12 cellular contexts compared by ENCODE assay signal in the genomic region with DNA sequence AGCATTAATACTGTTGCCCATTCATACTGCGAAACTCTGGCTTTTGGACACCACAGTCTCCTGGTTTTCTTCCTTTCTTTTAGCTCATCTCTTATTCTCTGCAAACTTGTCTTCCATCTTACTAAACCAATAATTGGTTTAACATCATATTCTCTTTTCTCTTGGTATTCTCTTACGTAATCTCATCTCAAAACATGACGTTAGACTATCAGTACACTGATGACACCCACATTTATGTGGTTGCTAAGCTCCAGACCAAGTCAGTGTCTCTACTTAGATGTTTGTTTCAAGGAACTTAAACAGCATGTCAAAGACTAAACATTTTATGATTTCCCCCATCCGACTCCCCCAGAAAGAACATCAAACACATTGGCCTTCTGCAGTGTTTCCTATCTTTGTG. TPM values are rescaled to one million over a fixed set of nuclear protein-coding genes. Genes with fewer than 3 reads are reported as not detected.
DNase-seq lines count a peak whose midpoint lies in the region; ATAC-seq and TF ChIP-seq lines count a peak whose summit lies in the region.
"Had no signal": no experiment of that assay in that cellular context is flagged by ENCODE, and none has a peak within 500 bp of the region (broad histone marks: within the 10 kb centered on the region; RNA-seq: fewer than 3 reads in every experiment).

No MANE protein-coding gene starts in this region.

- H3K4me3 Mint-ChIP-seq in stimulated activated naive CD8-positive, alpha-beta T cell treated with anti-CD3 and anti-CD28 coated beads, Interleukin-15, Interleukin-2, amounts not matched to agents 100 ng/mL and 50 ng/mL, for 24 hours, result peak overlapping the region; percentile 87
- peak overlapping the region in 1 of 2 donors; percentile 27 for H3K4me3 Mint-ChIP-seq in stimulated activated naive CD8-positive, alpha-beta T cell treated with anti-CD3 and anti-CD28 coated beads, Interleukin-15, amount 100 ng/mL, for 72 hours
- H3K4me3 Mint-ChIP-seq in activated T-helper 1 cell treated with anti-CD3 and anti-CD28 coated beads, Interleukin-12 subunit alpha, Interleukin-12 subunit beta, Interleukin-2, Interleukin-4 antibody, amounts not matched to agents 30 ng/mL and 10 ng/mL and 1 ng/mL, durations not matched to agents 14 hours and 24 hours and 36 hours, result peak overlapping the region; percentile 44

- intact Hi-C loops in activated T-helper 1 cell treated with anti-CD3 and anti-CD28 coated beads, Interleukin-12 subunit alpha, Interleukin-12 subunit beta, Interleukin-2, Interleukin-4 antibody, amounts not matched to agents 30 ng/mL and 10 ng/mL and 1 ng/mL, durations not matched to agents 14 hours and 24 hours and 36 hours (cut with micrococcal nuclease), result loop anchor here (5.0 kb wide), 3 partner anchors 532 to 1573 kb away; a partner anchor contains a TSS
- intact Hi-C loops in uterus (cut with DNase I; ENCODE audit: low total_unique reads), result no loop called here

- H3K27me3 Mint-ChIP-seq in stimulated activated naive CD8-positive, alpha-beta T cell treated with anti-CD3 and anti-CD28 coated beads, Interleukin-15, Interleukin-2, amounts not matched to agents 100 ng/mL and 50 ng/mL, for 24 hours, result no peaks in the 10 kb centered on the region
- no peaks in the 10 kb centered on the region for H3K27me3 Mint-ChIP-seq in stimulated activated naive CD8-positive, alpha-beta T cell treated with anti-CD3 and anti-CD28 coated beads, Interleukin-15, amount 100 ng/mL, for 72 hours
- no peaks in the 10 kb centered on the region for H3K27me3 Mint-ChIP-seq in activated T-helper 1 cell treated with anti-CD3 and anti-CD28 coated beads, Interleukin-12 subunit alpha, Interleukin-12 subunit beta, Interleukin-2, Interleukin-4 antibody, amounts not matched to agents 30 ng/mL and 10 ng/mL and 1 ng/mL, durations not matched to agents 14 hours and 24 hours and 36 hours (ENCODE audit: insufficient read depth)

- no peaks in the 10 kb centered on the region for H3K4me1 ChIP-seq in iPS-15b (ENCODE audit: control insufficient read depth, insufficient read depth, low read length)
- H3K4me1 ChIP-seq in uterus, result peaks cover 0 to 7% of the 10 kb centered on the region in 2 donors

- peaks cover 9% of the 10 kb centered on the region for H3K9me3 ChIP-seq in iPS-15b (ENCODE audit: control insufficient read depth, insufficient read depth, low read length)
- no peaks in the 10 kb centered on the region for H3K9me3 ChIP-seq in uterus

- peaks cover 15% of the 10 kb centered on the region for H3K9me3 Mint-ChIP-seq in stimulated activated naive CD8-positive, alpha-beta T cell treated with anti-CD3 and anti-CD28 coated beads, Interleukin-15, Interleukin-2, amounts not matched to agents 100 ng/mL and 50 ng/mL, for 24 hours
- peaks cover 17 to 18% of the 10 kb centered on the region in 2 donors for H3K9me3 Mint-ChIP-seq in stimulated activated naive CD8-positive, alpha-beta T cell treated with anti-CD3 and anti-CD28 coated beads, Interleukin-15, amount 100 ng/mL, for 72 hours
- peaks cover 10% of the 10 kb centered on the region for H3K9me3 Mint-ChIP-seq in activated T-helper 1 cell treated with anti-CD3 and anti-CD28 coated beads, Interleukin-12 subunit alpha, Interleukin-12 subunit beta, Interleukin-2, Interleukin-4 antibody, amounts not matched to agents 30 ng/mL and 10 ng/mL and 1 ng/mL, durations not matched to agents 14 hours and 24 hours and 36 hours

- no peak overlapping the region for H3K27ac Mint-ChIP-seq in stimulated activated naive CD8-positive, alpha-beta T cell treated with anti-CD3 and anti-CD28 coated beads, Interleukin-15, Interleukin-2, amounts not matched to agents 100 ng/mL and 50 ng/mL, for 24 hours
- H3K27ac Mint-ChIP-seq in stimulated activated naive CD8-positive, alpha-beta T cell treated with anti-CD3 and anti-CD28 coated beads, Interleukin-15, amount 100 ng/mL, for 72 hours, result peak overlapping the region in 1 of 2 donors; percentile 7
- no peak overlapping the region for H3K27ac Mint-ChIP-seq in activated T-helper 1 cell treated with anti-CD3 and anti-CD28 coated beads, Interleukin-12 subunit alpha, Interleukin-12 subunit beta, Interleukin-2, Interleukin-4 antibody, amounts not matched to agents 30 ng/mL and 10 ng/mL and 1 ng/mL, durations not matched to agents 14 hours and 24 hours and 36 hours

- TF ChIP-seq CTCF in uterus (IDR thresholded peaks at IDR 0.05), result no peak

- H3K4me3 ChIP-seq in iPS-15b (ENCODE audit: low read depth, low read length) (peak overlapping the region; percentile 92), uterus (no peak overlapping the region)

- no peak for DNase-seq in stimulated activated naive CD8-positive, alpha-beta T cell treated with anti-CD3 and anti-CD28 coated beads, Interleukin-15, amount 100 ng/mL, for 72 hours
- DNase-seq in activated T-helper 1 cell treated with anti-CD3 and anti-CD28 coated beads, Interleukin-12 subunit alpha, Interleukin-12 subunit beta, Interleukin-2, Interleukin-4 antibody, amounts not matched to agents 30 ng/mL and 10 ng/mL and 1 ng/mL, durations not matched to agents 14 hours and 24 hours and 36 hours (ENCODE audit: low spot score), result no peak
- DNase-seq in amygdala (lab: John Stamatoyannopoulos, UW) (no peak), uterus (no peak)
- DNase-seq: COR-L47, left lung, NCI-H2029 treated with DMSO at 0.1 percent for 48 hours, retina had no signal

- no peak overlapping the region for H3K9ac ChIP-seq in iPS-15b (ENCODE audit: low read depth, low read length)

- H3K36me3 Mint-ChIP-seq in stimulated activated naive CD8-positive, alpha-beta T cell treated with anti-CD3 and anti-CD28 coated beads, Interleukin-15, Interleukin-2, amounts not matched to agents 100 ng/mL and 50 ng/mL, for 24 hours (ENCODE audit: low read depth), result peaks cover 55% of the 10 kb centered on the region
- peaks cover 30% of the 10 kb centered on the region for H3K36me3 Mint-ChIP-seq in activated T-helper 1 cell treated with anti-CD3 and anti-CD28 coated beads, Interleukin-12 subunit alpha, Interleukin-12 subunit beta, Interleukin-2, Interleukin-4 antibody, amounts not matched to agents 30 ng/mL and 10 ng/mL and 1 ng/mL, durations not matched to agents 14 hours and 24 hours and 36 hours (ENCODE audit: low read depth)

- H3K36me3 ChIP-seq in iPS-15b (ENCODE audit: control insufficient read depth, insufficient read depth, low read length) (peaks cover 13% of the 10 kb centered on the region), uterus (no peaks in the 10 kb centered on the region)

- H3K27me3 ChIP-seq in iPS-15b (ENCODE audit: control insufficient read depth, insufficient read depth, low read length), result no peaks in the 10 kb centered on the region
- no peaks in the 10 kb centered on the region for H3K27me3 ChIP-seq in uterus
- H3K27me3 ChIP-seq: left lung had no signal

- ATAC-seq in stimulated activated naive CD8-positive, alpha-beta T cell treated with anti-CD3 and anti-CD28 coated beads, Interleukin-15, amount 100 ng/mL, for 72 hours, result no peak
- ATAC-seq in GM18867 (IDR thresholded peaks at IDR 0.05; ENCODE audit: unreplicated experiment) (no peak), GM21390 (IDR thresholded peaks at IDR 0.05; ENCODE audit: unreplicated experiment) (no peak)
- ATAC-seq: left lung had no signal

- peaks cover 30% of the 10 kb centered on the region for H3K4me1 Mint-ChIP-seq in stimulated activated naive CD8-positive, alpha-beta T cell treated with anti-CD3 and anti-CD28 coated beads, Interleukin-15, Interleukin-2, amounts not matched to agents 100 ng/mL and 50 ng/mL, for 24 hours (ENCODE audit: low read depth)
- peaks cover 19% of the 10 kb centered on the region for H3K4me1 Mint-ChIP-seq in stimulated activated naive CD8-positive, alpha-beta T cell treated with anti-CD3 and anti-CD28 coated beads, Interleukin-15, amount 100 ng/mL, for 72 hours
- H3K4me1 Mint-ChIP-seq in activated T-helper 1 cell treated with anti-CD3 and anti-CD28 coated beads, Interleukin-12 subunit alpha, Interleukin-12 subunit beta, Interleukin-2, Interleukin-4 antibody, amounts not matched to agents 30 ng/mL and 10 ng/mL and 1 ng/mL, durations not matched to agents 14 hours and 24 hours and 36 hours (ENCODE audit: low read depth), result peaks cover 26% of the 10 kb centered on the region

- H3K27ac ChIP-seq in uterus, result no peak overlapping the region
- H3K27ac ChIP-seq: left lung had no signal

- no peak for TF ChIP-seq POLR2A in uterus (IDR thresholded peaks at IDR 0.05)

RNA-seq across cellular contexts. Expression of a gene that starts 2.1 kb away (rescaled TPM):
- total RNA-seq in activated T-helper 1 cell treated with anti-CD3 and anti-CD28 coated beads, Interleukin-12 subunit alpha, Interleukin-12 subunit beta, Interleukin-2, Interleukin-4 antibody, amounts not matched to agents 30 ng/mL and 10 ng/mL and 1 ng/mL, durations not matched to agents 14 hours and 24 hours and 36 hours, result 52.9 and 59.7 TPM in 2 replicates
- total RNA-seq in uterus, result 100 to 1,000 TPM in 2 of 4 donors, 10 to 100 TPM in 2; 32.9 to 109 (median 77.3) TPM
